ENCODE assay signal across 28 cellular contexts in genomic region chr12:12974211-12974610, GRCh38. TPM values are rescaled to one million over a fixed set of nuclear protein-coding genes. Genes with fewer than 3 reads are reported as not detected.
"Had no signal": no experiment of that assay in that cellular context is flagged by ENCODE, and none has a peak within 500 bp of the region (broad histone marks: within the 10 kb centered on the region; RNA-seq: fewer than 3 reads in every experiment).

No MANE protein-coding gene starts in this region.

- H3K27ac Mint-ChIP-seq: activated B cell treated with CpG ODN at 0.5 μM for 24 hours; activated CD4-positive, alpha-beta T cell treated with anti-CD3 and anti-CD28 coated beads, Interleukin-2, amount 10 ng/mL, durations not matched to agents 24 days and 14 days; activated CD8-positive, alpha-beta memory T cell treated with anti-CD3 and anti-CD28 coated beads, Interleukin-2, amount 10 ng/mL, durations not matched to agents 7 days and 5 days; activated naive CD4-positive, alpha-beta T cell treated with anti-CD3 and anti-CD28 coated beads for 36 hours; activated naive CD8-positive, alpha-beta T cell; activated T-helper 17 cell treated with anti-CD3 and anti-CD28 coated beads, Interleukin-2, amount 50 U/mL, for 72 hours; T-helper 17 cell had no signal

- H3K9me3 ChIP-seq: adrenal gland, body of pancreas, Peyer's patch had no signal

- DNase-seq: activated B cell treated with CpG ODN at 0.5 μM for 24 hours; activated CD4-positive, alpha-beta T cell treated with anti-CD3 and anti-CD28 coated beads for 1 hour; activated CD4-positive, alpha-beta T cell treated with anti-CD3 and anti-CD28 coated beads, Interleukin-2, amount 10 ng/mL, durations not matched to agents 24 days and 14 days; activated CD4-positive, alpha-beta T cell treated with anti-CD3 and anti-CD28 coated beads, Interleukin-2, amount 50 U/mL, for 48 hours; activated CD8-positive, alpha-beta memory T cell treated with anti-CD3 and anti-CD28 coated beads, Interleukin-2, amount 10 ng/mL, durations not matched to agents 7 days and 5 days; activated gamma-delta T cell; activated naive CD4-positive, alpha-beta T cell treated with anti-CD3 and anti-CD28 coated beads for 36 hours; activated T-cell treated with anti-CD3 and anti-CD28 coated beads, Interleukin-2, amount 50 U/mL, for 4 hours; adrenal gland; aorta; body of pancreas; MM.1S; NCI-H1105; NCI-H1436; NCI-H1694 treated with DMSO at 0.1 percent for 48 hours; NCI-H2029 treated with DMSO at 0.1 percent for 48 hours; NCI-H345; NCI-H510A; NCI-H526 treated with DMSO at 0.1 percent for 48 hours; NCI-H82; Peyer's patch; SHP77 treated with DMSO at 0.1 percent for 48 hours; T-helper 17 cell; T-helper 9 cell had no signal

- H3K27ac ChIP-seq: adrenal gland, body of pancreas, Peyer's patch had no signal

- H3K27me3 Mint-ChIP-seq: activated B cell treated with CpG ODN at 0.5 μM for 24 hours; activated CD4-positive, alpha-beta T cell treated with anti-CD3 and anti-CD28 coated beads, Interleukin-2, amount 10 ng/mL, durations not matched to agents 24 days and 14 days; activated CD8-positive, alpha-beta memory T cell treated with anti-CD3 and anti-CD28 coated beads, Interleukin-2, amount 10 ng/mL, durations not matched to agents 7 days and 5 days; activated naive CD8-positive, alpha-beta T cell; activated T-helper 17 cell treated with anti-CD3 and anti-CD28 coated beads, Interleukin-2, amount 50 U/mL, for 72 hours; central memory CD8-positive, alpha-beta T cell; T-helper 17 cell had no signal

- H3K4me3 ChIP-seq: adrenal gland, body of pancreas, Peyer's patch had no signal

- H3K4me1 Mint-ChIP-seq: activated B cell treated with CpG ODN at 0.5 μM for 24 hours; activated CD4-positive, alpha-beta T cell treated with anti-CD3 and anti-CD28 coated beads, Interleukin-2, amount 10 ng/mL, durations not matched to agents 24 days and 14 days; activated CD8-positive, alpha-beta memory T cell treated with anti-CD3 and anti-CD28 coated beads, Interleukin-2, amount 10 ng/mL, durations not matched to agents 7 days and 5 days; activated T-helper 17 cell treated with anti-CD3 and anti-CD28 coated beads, Interleukin-2, amount 50 U/mL, for 72 hours; central memory CD8-positive, alpha-beta T cell; T-helper 17 cell had no signal

- H3K4me1 ChIP-seq: body of pancreas, Peyer's patch had no signal

- H3K4me3 Mint-ChIP-seq: activated B cell treated with CpG ODN at 0.5 μM for 24 hours; activated CD4-positive, alpha-beta T cell treated with anti-CD3 and anti-CD28 coated beads, Interleukin-2, amount 10 ng/mL, durations not matched to agents 24 days and 14 days; activated CD8-positive, alpha-beta memory T cell treated with anti-CD3 and anti-CD28 coated beads, Interleukin-2, amount 10 ng/mL, durations not matched to agents 7 days and 5 days; activated naive CD4-positive, alpha-beta T cell treated with anti-CD3 and anti-CD28 coated beads for 36 hours; activated naive CD8-positive, alpha-beta T cell; activated T-cell treated with anti-CD3 and anti-CD28 coated beads, Interleukin-2, amount 50 U/mL, for 4 hours; activated T-helper 17 cell treated with anti-CD3 and anti-CD28 coated beads, Interleukin-2, amount 50 U/mL, for 72 hours; central memory CD8-positive, alpha-beta T cell; T-helper 17 cell had no signal

- H3K27me3 ChIP-seq: adrenal gland, body of pancreas, Peyer's patch had no signal

RNA-seq across cellular contexts. Expression of gene GPRC5D, which starts 22.2 kb away (rescaled TPM):
- total RNA-seq: activated CD4-positive, alpha-beta T cell treated with anti-CD3 and anti-CD28 coated beads, Interleukin-2, amount 10 ng/mL, durations not matched to agents 24 days and 14 days; activated CD8-positive, alpha-beta memory T cell treated with anti-CD3 and anti-CD28 coated beads, Interleukin-2, amount 10 ng/mL, durations not matched to agents 7 days and 5 days; activated naive CD4-positive, alpha-beta T cell treated with anti-CD3 and anti-CD28 coated beads for 36 hours; activated T-cell treated with anti-CD3 and anti-CD28 coated beads, Interleukin-2, amount 50 U/mL, for 4 hours; activated T-helper 17 cell treated with anti-CD3 and anti-CD28 coated beads, Interleukin-2, amount 50 U/mL, for 72 hours; adrenal gland; body of pancreas; bronchial epithelial cell; T-helper 17 cell had no signal
